In the genomic region with DNA sequence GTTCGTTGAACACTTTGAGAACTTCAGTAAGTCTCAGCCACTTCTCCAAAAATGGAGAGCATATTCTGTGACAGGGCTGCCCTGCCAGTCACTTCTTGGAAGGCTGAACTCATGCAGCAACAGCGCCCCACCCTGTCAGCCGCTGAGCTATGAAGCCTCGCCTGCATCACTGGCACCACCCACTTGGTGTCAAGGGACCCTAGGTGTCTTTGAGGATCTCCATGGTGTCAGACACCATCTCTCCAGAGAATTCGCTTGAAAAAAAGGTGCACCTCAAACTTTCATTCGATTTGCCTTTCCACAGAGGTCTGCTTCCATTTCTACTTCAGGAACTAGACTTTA, we compare ENCODE assay signal across 8 cellular contexts.
DNase-seq lines count a peak whose midpoint lies in the region; ATAC-seq and TF ChIP-seq lines count a peak whose summit lies in the region.
"Not testable (repeated sequence)": the region's sequence is repeated elsewhere in the genome, so short reads cannot be mapped to it uniquely, and the experiment has no call there.

No MANE protein-coding gene starts in this region.

- H3K36me3 ChIP-seq in CD8-positive, alpha-beta T cell (ENCODE audit: insufficient read depth, low read length); OCI-LY7 (ENCODE audit: insufficient read depth, low read length); colonic mucosa; left ventricle myocardium inferior; neural progenitor cell; suprapubic skin: not testable (repeated sequence)

- not testable (repeated sequence) for H4K20me1 ChIP-seq in H9 (ENCODE audit: control insufficient read depth, insufficient read depth, insufficient read length); OCI-LY7 (ENCODE audit: insufficient read depth, low read length); neural progenitor cell (ENCODE audit: low read depth)

- not testable (repeated sequence) for H3K27ac ChIP-seq in CD8-positive, alpha-beta T cell (ENCODE audit: low read depth, low read length); H9 (ENCODE audit: insufficient read length, low read depth, low read length); OCI-LY7 (ENCODE audit: low read depth, low read length, poor library complexity, severe bottlenecking); colonic mucosa; left ventricle myocardium inferior (replicated peaks); neural progenitor cell
- peak overlapping the region; percentile 38 for H3K27ac ChIP-seq in suprapubic skin

- H2AFZ ChIP-seq in H9 (ENCODE audit: low read length); OCI-LY7 (ENCODE audit: low read length); neural progenitor cell (replicated peaks): not testable (repeated sequence)

- not testable (repeated sequence) for H3K9me2 ChIP-seq in OCI-LY7 (ENCODE audit: insufficient read depth, low read length)

- H3K27me3 Mint-ChIP-seq in CD8-positive, alpha-beta T cell (ENCODE audit: low read depth); H9 (ENCODE audit: low read depth); neural progenitor cell (ENCODE audit: insufficient read depth, low read depth): not testable (repeated sequence)

- not testable (repeated sequence) for H3K79me2 ChIP-seq in H9 (ENCODE audit: insufficient read depth, low read length); OCI-LY7 (ENCODE audit: insufficient read depth, low read depth, low read length); neural progenitor cell (ENCODE audit: low read depth)

- H3K56ac ChIP-seq in H9 (ENCODE audit: insufficient read length, low read depth, low read length): not testable (repeated sequence)

- H3F3A ChIP-seq in neural progenitor cell (ENCODE audit: low read depth): not testable (repeated sequence)

- POLR2A ChIA-PET in CD8-positive, alpha-beta T cell (lab: Charles Lee); OCI-LY7 (lab: Charles Lee): not testable (repeated sequence)

- not testable (repeated sequence) for H2AK5ac ChIP-seq in H9 (ENCODE audit: insufficient read length, low read length)

- not testable (repeated sequence) for H3K79me1 ChIP-seq in H9 (ENCODE audit: insufficient read depth, low read depth, low read length, poor library complexity, severe bottlenecking)

- not testable (repeated sequence) for H3K4me3 Mint-ChIP-seq in CD8-positive, alpha-beta T cell; H9; neural progenitor cell

- BruUV-seq in OCI-LY7 (replicated peaks; lab: Mats Ljungman, UMichigan): not testable (repeated sequence)

- H3K36me3 Mint-ChIP-seq in CD8-positive, alpha-beta T cell; H9 (ENCODE audit: insufficient read depth in 1 of 3, low read depth in 3 of 3); neural progenitor cell: not testable (repeated sequence)

- H3K18ac ChIP-seq in H9 (ENCODE audit: insufficient read length, low read depth, low read length): not testable (repeated sequence)

- not testable (repeated sequence) for H3K4ac ChIP-seq in H9 (ENCODE audit: low read depth, low read length)

- CTCF ChIA-PET in CD8-positive, alpha-beta T cell (lab: Charles Lee); OCI-LY7 (lab: Charles Lee; ENCODE audit: unreplicated experiment): not testable (repeated sequence)

- not testable (repeated sequence) for TF ChIP-seq POLR2A in suprapubic skin (IDR thresholded peaks at IDR 0.05)

- not testable (repeated sequence) for H2BK15ac ChIP-seq in H9 (ENCODE audit: low read depth, low read length)

- not testable (repeated sequence) for H4K5ac ChIP-seq in H9 (ENCODE audit: insufficient read length, low read depth, low read length)

- WGBS in H9 (ENCODE audit: extremely low coverage, insufficient read length, low lambda C conversion rate): no CpG with 5 or more reads among the region's 6 CpGs
- 28% methylated on average over 6 of the region's 6 CpGs for WGBS in suprapubic skin

- not testable (repeated sequence) for H2BK120ac ChIP-seq in H9 (ENCODE audit: low read depth, low read length, poor library complexity, severe bottlenecking)

- not testable (repeated sequence) for TF ChIP-seq EP300 in suprapubic skin (IDR thresholded peaks at IDR 0.05)

- peak in 4 of 7 experiments; percentile 5 to 47 (median 12) for DNase-seq in CD8-positive, alpha-beta T cell
- DNase-seq in H9 (peak; percentile 37), OCI-LY7 (ENCODE audit: low spot score) (peak; percentile 20), activated T-cell treated with anti-CD3 and anti-CD28 coated beads for 48 hours (ENCODE audit: low read depth) (peak; percentile 21), colonic mucosa (peak; percentile 29), left ventricle myocardium inferior (peak; percentile 8), neural progenitor cell (ENCODE audit: low spot score) (peak; percentile 41), suprapubic skin (ENCODE audit: low spot score in 2 of 2) (peak in 1 of 2 donors; percentile 54)

- H3K4me3 ChIP-seq in CD8-positive, alpha-beta T cell (ENCODE audit: low read depth, low read length); OCI-LY7 (ENCODE audit: low read depth, low read length, poor library complexity, severe bottlenecking); colonic mucosa; left ventricle myocardium inferior; neural progenitor cell; suprapubic skin: not testable (repeated sequence)

- not testable (repeated sequence) for H3K23me2 ChIP-seq in H9 (ENCODE audit: insufficient read length, low read depth, low read length, poor library complexity, severe bottlenecking)

- not testable (repeated sequence) for H4K91ac ChIP-seq in H9 (ENCODE audit: insufficient read length, low read depth, low read length)

- not testable (repeated sequence) for H2BK20ac ChIP-seq in H9 (ENCODE audit: low read depth, low read length, poor library complexity, severe bottlenecking)

- not testable (repeated sequence) for H4K8ac ChIP-seq in H9 (replicated peaks; ENCODE audit: insufficient read length, low read depth, low read length)

- not testable (repeated sequence) for H3K27me3 ChIP-seq in CD8-positive, alpha-beta T cell (ENCODE audit: insufficient read depth, low read length); H9 (ENCODE audit: insufficient read depth, low read length); colonic mucosa; left ventricle myocardium inferior (ENCODE audit: low read depth); neural progenitor cell; suprapubic skin

- not testable (repeated sequence) for H3K9ac ChIP-seq in H9 (ENCODE audit: extremely low read depth, insufficient read length, low read length); colonic mucosa (ENCODE audit: low read depth in 2 of 2, low read length in 2 of 2); neural progenitor cell

- H3K4me1 Mint-ChIP-seq in CD8-positive, alpha-beta T cell (ENCODE audit: low read depth); H9; neural progenitor cell: not testable (repeated sequence)

- not testable (repeated sequence) for ATAC-seq in CD8-positive, alpha-beta T cell

- intact Hi-C loops in CD8-positive, alpha-beta T cell (cut with DNase I, micrococcal nuclease); OCI-LY7 (cut with micrococcal nuclease; ENCODE audit: unreplicated experiment); colonic mucosa (cut with DNase I); left ventricle myocardium inferior (cut with micrococcal nuclease): not testable (repeated sequence)

- not testable (repeated sequence) for H3K27ac Mint-ChIP-seq in CD8-positive, alpha-beta T cell; H9; neural progenitor cell

- not testable (repeated sequence) for TF ChIP-seq CTCF in CD8-positive, alpha-beta T cell (IDR thresholded peaks at IDR 0.05); OCI-LY7 (conservative IDR thresholded peaks at IDR 0.05; ENCODE audit: low read length); colonic mucosa (IDR thresholded peaks at IDR 0.05)
- TF ChIP-seq CTCF in H9 (conservative IDR thresholded peaks at IDR 0.05): peak; percentile 44; the same call in 2 of the 3 replicates
- peak; percentile 16 for TF ChIP-seq CTCF in left ventricle myocardium inferior (IDR thresholded peaks at IDR 0.05; ENCODE audit: borderline replicate concordance)
- peak; percentile 35 for TF ChIP-seq CTCF in neural progenitor cell (IDR thresholded peaks at IDR 0.05)
- TF ChIP-seq CTCF in suprapubic skin (IDR thresholded peaks at IDR 0.05): peak in 1 of 2 donors; percentile 11

- H3K4me1 ChIP-seq in CD8-positive, alpha-beta T cell (ENCODE audit: insufficient read depth, low read length); H9 (ENCODE audit: insufficient read depth, low read length); OCI-LY7 (ENCODE audit: insufficient read depth, low read length, poor library complexity, severe bottlenecking); colonic mucosa; left ventricle myocardium inferior; neural progenitor cell; suprapubic skin: not testable (repeated sequence)

- H3T11ph ChIP-seq in H9 (ENCODE audit: low read length): not testable (repeated sequence)

- H3K9me3 ChIP-seq in CD8-positive, alpha-beta T cell (ENCODE audit: low read length); H9 (ENCODE audit: control insufficient read depth, low read depth, low read length); OCI-LY7 (ENCODE audit: low read length); colonic mucosa; left ventricle myocardium inferior (replicated peaks); neural progenitor cell (ENCODE audit: low read depth); suprapubic skin: not testable (repeated sequence)

- H3K14ac ChIP-seq in H9 (ENCODE audit: insufficient read depth, low read length): not testable (repeated sequence)

- H3K4me2 ChIP-seq in H9 (ENCODE audit: insufficient read depth, insufficient read length, low read length); OCI-LY7 (ENCODE audit: low read length); neural progenitor cell: not testable (repeated sequence)

- not testable (repeated sequence) for H3K9me3 Mint-ChIP-seq in CD8-positive, alpha-beta T cell; H9; neural progenitor cell

- H2BK5ac ChIP-seq in H9 (ENCODE audit: insufficient read length, low read length): not testable (repeated sequence)

- H3K23ac ChIP-seq in H9 (ENCODE audit: insufficient read length, low read depth, low read length): not testable (repeated sequence)

- not testable (repeated sequence) for H2BK12ac ChIP-seq in H9 (ENCODE audit: insufficient read length, low read depth, low read length)
